ENCODE assay signal across 11 cellular contexts in the genomic region with DNA sequence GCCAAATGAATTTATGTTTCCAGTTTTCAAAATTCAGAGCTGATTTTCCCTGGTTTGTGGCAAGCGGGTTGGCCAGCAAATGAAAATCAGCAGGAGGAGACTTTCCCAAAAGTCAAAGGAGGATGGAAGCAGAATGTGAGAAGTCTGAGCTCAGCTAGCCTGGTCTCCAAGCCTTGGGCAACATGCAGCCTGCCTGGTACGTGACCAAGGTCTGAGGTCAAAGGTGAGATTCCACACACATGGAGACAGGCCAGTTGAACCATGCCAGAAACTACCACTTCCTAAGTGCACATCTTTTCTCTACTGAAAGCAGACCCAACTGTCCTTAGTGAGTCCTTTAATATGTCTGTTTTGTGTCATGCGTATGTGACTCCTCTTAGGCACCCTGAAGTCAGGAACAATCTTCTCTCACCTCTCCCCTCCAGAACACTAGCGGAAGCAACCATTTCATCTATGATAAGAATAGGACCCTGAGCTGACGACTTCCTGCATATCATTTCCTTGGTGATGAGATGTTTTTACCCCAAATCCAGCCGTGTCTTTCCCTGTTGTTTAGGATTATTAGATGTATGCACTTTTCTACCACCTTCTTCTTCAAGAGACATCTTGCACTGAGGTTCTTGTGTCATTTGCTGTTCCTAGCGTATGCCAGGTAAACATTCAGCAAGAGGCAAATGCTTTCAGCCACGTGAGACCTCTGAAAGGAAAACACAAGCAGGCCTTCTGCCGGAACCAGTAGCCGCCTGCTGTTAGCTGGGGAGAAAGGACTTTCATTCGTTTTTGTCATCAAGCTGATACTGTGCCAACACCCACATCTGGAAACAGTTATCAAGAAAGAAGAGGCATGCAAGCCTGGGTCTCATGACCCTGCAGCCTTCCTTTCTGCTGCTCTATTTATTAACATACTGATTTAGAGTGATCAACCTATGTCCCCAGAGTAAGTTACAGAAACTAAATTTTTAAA. TPM values are rescaled to one million over a fixed set of nuclear protein-coding genes. Genes with fewer than 3 reads are reported as not detected.
A peak's percentile ranks its signal among the peaks of the same experiment; 100 is the strongest.
DNase-seq lines count a peak whose midpoint lies in the region; ATAC-seq and FAIRE-seq lines count a peak whose summit lies in the region.
"Had no signal": no experiment of that assay in that cellular context is flagged by ENCODE, and none has a peak within 500 bp of the region (broad histone marks: within the 10 kb centered on the region; RNA-seq: fewer than 3 reads in every experiment).

No MANE protein-coding gene starts in this region.

- FAIRE-seq in endometrium (lab: Jason Lieb, UNC) = peak; percentile 93

- DNase-seq in AG08395 (ENCODE audit: low spot score) (peak; percentile 77), NCI-H69 (lab: John Stamatoyannopoulos, UW) (peak; percentile 85), myocyte (ENCODE audit: low read depth) (peak; percentile 92)
- DNase-seq in activated naive CD4-positive, alpha-beta T cell (lab: John Stamatoyannopoulos, UW) = no peak
- DNase-seq: amygdala, KG1, SW 1271 had no signal

- ATAC-seq in GM19035 (IDR thresholded peaks at IDR 0.05; ENCODE audit: unreplicated experiment) (no peak), HG02623 (IDR thresholded peaks at IDR 0.05; ENCODE audit: unreplicated experiment) (no peak), GM19351 (IDR thresholded peaks at IDR 0.05; ENCODE audit: unreplicated experiment) (no peak)

RNA-seq across cellular contexts. Expression of a gene that starts 9.7 kb away (rescaled TPM):
- 758 and 1,068 TPM in 2 replicates for total RNA-seq in myocyte
- 508 TPM for polyA plus RNA-seq in myocyte (2012)

Comparison
In these comparisons a context has a peak if more than half of its experiments do, and no peak if none do; other contexts are left out.
1. DNase-seq: peak in AG08395 (single experiment), NCI-H69 (single experiment) and myocyte (single experiment); none in activated naive CD4-positive, alpha-beta T cell (0 of 4).